Comparison of ENCODE assay signal across 1 cellular context in the genomic region with DNA sequence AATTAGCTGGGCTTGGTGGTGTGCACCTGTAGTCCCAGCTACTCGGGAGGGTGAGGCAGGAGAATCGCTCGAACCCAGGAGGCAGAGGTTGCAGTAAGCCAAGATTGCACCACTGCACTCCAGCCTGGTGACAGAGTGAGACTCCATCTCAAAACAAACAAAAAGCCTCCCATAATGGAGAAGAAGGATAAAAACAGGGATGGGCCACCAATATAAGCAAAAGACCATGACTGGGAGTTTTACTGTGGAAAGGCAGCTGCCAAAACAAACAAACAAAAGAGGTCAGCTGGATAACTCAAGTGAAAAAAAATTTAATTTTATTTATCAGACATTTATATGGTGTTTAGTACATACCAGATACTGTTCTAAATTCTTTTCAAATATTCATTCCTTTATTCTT.
TF ChIP-seq lines count a peak whose summit lies in the region.

No MANE protein-coding gene starts in this region.

TF ChIP-seq in HEK293, 187 proteins besides CTCF, POLR2A, EP300 and RAD21 (continued from another document):
- TF ChIP-seq ZEB2 (tag by site-specific recombination; IDR thresholded peaks at IDR 0.05): peak; percentile 56; the same call in 1 of the 2 replicates
- TF ChIP-seq, protein P1, sequence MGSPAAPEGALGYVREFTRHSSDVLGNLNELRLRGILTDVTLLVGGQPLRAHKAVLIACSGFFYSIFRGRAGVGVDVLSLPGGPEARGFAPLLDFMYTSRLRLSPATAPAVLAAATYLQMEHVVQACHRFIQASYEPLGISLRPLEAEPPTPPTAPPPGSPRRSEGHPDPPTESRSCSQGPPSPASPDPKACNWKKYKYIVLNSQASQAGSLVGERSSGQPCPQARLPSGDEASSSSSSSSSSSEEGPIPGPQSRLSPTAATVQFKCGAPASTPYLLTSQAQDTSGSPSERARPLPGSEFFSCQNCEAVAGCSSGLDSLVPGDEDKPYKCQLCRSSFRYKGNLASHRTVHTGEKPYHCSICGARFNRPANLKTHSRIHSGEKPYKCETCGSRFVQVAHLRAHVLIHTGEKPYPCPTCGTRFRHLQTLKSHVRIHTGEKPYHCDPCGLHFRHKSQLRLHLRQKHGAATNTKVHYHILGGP (tag by site-specific recombination; IDR thresholded peaks at IDR 0.05): 0 out of 2 replicates have a peak, but pooled peaks have one; percentile 0
- peak; percentile 41; the same call in 1 of the 2 replicates for TF ChIP-seq ZXDB (tag by site-specific recombination; IDR thresholded peaks at IDR 0.05)
- TF ChIP-seq, protein P2, sequence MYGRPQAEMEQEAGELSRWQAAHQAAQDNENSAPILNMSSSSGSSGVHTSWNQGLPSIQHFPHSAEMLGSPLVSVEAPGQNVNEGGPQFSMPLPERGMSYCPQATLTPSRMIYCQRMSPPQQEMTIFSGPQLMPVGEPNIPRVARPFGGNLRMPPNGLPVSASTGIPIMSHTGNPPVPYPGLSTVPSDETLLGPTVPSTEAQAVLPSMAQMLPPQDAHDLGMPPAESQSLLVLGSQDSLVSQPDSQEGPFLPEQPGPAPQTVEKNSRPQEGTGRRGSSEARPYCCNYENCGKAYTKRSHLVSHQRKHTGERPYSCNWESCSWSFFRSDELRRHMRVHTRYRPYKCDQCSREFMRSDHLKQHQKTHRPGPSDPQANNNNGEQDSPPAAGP (tag by site-specific recombination; IDR thresholded peaks at IDR 0.05): peak; percentile 81
- peak; percentile 47; the same call in 1 of the 2 replicates for TF ChIP-seq FEZF1 (tag by site-specific recombination; IDR thresholded peaks at IDR 0.05)
- TF ChIP-seq, protein P3, sequence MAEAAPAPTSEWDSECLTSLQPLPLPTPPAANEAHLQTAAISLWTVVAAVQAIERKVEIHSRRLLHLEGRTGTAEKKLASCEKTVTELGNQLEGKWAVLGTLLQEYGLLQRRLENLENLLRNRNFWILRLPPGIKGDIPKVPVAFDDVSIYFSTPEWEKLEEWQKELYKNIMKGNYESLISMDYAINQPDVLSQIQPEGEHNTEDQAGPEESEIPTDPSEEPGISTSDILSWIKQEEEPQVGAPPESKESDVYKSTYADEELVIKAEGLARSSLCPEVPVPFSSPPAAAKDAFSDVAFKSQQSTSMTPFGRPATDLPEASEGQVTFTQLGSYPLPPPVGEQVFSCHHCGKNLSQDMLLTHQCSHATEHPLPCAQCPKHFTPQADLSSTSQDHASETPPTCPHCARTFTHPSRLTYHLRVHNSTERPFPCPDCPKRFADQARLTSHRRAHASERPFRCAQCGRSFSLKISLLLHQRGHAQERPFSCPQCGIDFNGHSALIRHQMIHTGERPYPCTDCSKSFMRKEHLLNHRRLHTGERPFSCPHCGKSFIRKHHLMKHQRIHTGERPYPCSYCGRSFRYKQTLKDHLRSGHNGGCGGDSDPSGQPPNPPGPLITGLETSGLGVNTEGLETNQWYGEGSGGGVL (tag by site-specific recombination; IDR thresholded peaks at IDR 0.05): 0 out of 2 replicates have a peak, but pooled peaks have one; percentile 13
- TF ChIP-seq, protein P4, sequence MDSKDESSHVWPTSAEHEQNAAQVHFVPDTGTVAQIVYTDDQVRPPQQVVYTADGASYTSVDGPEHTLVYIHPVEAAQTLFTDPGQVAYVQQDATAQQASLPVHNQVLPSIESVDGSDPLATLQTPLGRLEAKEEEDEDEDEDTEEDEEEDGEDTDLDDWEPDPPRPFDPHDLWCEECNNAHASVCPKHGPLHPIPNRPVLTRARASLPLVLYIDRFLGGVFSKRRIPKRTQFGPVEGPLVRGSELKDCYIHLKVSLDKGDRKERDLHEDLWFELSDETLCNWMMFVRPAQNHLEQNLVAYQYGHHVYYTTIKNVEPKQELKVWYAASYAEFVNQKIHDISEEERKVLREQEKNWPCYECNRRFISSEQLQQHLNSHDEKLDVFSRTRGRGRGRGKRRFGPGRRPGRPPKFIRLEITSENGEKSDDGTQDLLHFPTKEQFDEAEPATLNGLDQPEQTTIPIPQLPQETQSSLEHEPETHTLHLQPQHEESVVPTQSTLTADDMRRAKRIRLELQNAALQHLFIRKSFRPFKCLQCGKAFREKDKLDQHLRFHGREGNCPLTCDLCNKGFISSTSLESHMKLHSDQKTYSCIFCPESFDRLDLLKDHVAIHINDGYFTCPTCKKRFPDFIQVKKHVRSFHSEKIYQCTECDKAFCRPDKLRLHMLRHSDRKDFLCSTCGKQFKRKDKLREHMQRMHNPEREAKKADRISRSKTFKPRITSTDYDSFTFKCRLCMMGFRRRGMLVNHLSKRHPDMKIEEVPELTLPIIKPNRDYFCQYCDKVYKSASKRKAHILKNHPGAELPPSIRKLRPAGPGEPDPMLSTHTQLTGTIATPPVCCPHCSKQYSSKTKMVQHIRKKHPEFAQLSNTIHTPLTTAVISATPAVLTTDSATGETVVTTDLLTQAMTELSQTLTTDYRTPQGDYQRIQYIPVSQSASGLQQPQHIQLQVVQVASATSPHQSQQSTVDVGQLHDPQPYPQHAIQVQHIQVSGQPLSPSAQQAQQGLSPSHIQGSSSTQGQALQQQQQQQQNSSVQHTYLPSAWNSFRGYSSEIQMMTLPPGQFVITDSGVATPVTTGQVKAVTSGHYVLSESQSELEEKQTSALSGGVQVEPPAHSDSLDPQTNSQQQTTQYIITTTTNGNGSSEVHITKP (tag by site-specific recombination; IDR thresholded peaks at IDR 0.05): 0 out of 2 replicates have a peak, but pooled peaks have one; percentile 19
TF ChIP-seq in HEK293: peak in this region for 16; not testable (repeated sequence) for 171.
